In genomic region chr17:61528171-61528570, GRCh38 we compare ENCODE assay signal across 35 cellular contexts.
"Had no signal": no experiment of that assay in that cellular context is flagged by ENCODE, and none has a peak within 500 bp of the region (broad histone marks: within the 10 kb centered on the region; RNA-seq: fewer than 3 reads in every experiment).

No MANE protein-coding gene starts in this region.

- H3K9me3 ChIP-seq: MG63 had no signal

- H3K36me3 ChIP-seq: MG63 had no signal

- DNase-seq: Karpas-422, Kasumi-1, MG63, MM.1S, MV-4-11, NCI-H1048, NCI-H1092, NCI-H1092 treated with DMSO at 0.1 percent for 48 hours, NCI-H1105, NCI-H1105 treated with DMSO at 0.1 percent for 48 hours, NCI-H1417, NCI-H1417 treated with DMSO at 0.1 percent for 48 hours, NCI-H1436, NCI-H1436 treated with DMSO at 0.1 percent for 48 hours, NCI-H146, NCI-H1694, NCI-H1694 treated with DMSO at 0.1 percent for 48 hours, NCI-H187, NCI-H187 treated with DMSO at 0.1 percent for 48 hours, NCI-H1930, NCI-H2029, NCI-H2029 treated with DMSO at 0.1 percent for 48 hours, NCI-H2081, NCI-H2081 treated with DMSO at 0.1 percent for 48 hours, NCI-H2107, NCI-H2171, NCI-H2171 treated with DMSO at 0.1 percent for 48 hours, NCI-H2227 treated with DMSO at 0.1 percent for 48 hours, NCI-H226, NCI-H345, NCI-H446, NCI-H446 treated with DMSO at 0.1 percent for 48 hours, NCI-H510A, NCI-H510A treated with DMSO at 0.1 percent for 48 hours, NCI-H524 had no signal

- H3K4me3 ChIP-seq: MG63 had no signal
